16 cellular contexts compared by ENCODE assay signal in the genomic region with DNA sequence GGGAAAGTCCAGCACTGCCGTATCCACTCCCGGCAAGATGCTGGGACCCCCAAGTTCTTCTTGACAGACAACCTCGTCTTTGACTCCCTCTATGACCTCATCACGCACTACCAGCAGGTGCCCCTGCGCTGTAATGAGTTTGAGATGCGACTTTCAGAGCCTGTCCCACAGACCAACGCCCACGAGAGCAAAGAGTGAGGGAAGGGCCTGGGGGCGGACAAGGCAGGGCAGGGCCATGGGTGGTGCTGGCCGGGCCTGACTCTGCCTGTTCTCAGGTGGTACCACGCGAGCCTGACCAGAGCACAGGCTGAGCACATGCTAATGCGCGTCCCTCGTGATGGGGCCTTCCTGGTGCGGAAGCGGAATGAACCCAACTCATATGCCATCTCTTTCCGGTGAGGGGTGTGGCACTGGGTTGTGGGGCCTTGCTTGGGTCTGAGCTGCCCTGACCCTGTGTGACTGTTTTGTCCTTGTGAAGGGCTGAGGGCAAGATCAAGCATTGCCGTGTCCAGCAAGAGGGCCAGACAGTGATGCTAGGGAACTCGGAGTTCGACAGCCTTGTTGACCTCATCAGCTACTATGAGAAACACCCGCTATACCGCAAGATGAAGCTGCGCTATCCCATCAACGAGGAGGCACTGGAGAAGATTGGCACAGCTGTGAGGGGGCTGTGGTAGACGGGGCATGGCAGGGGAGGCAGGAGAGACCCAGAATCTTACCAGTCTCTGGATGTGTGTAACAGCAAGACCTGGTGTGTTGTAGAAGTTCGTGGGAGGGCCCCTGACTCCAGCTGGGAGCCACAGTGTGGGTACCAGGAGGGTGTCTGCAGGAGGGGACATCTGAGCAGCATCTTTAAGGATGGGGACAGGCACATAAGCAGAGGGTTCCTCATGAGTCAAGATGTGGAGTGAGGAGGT. TPM values are rescaled to one million over a fixed set of nuclear protein-coding genes. Genes with fewer than 3 reads are reported as not detected.
DNase-seq lines count a peak whose midpoint lies in the region; ATAC-seq, FAIRE-seq and TF ChIP-seq lines count a peak whose summit lies in the region.
"Had no signal": no experiment of that assay in that cellular context is flagged by ENCODE, and none has a peak within 500 bp of the region (broad histone marks: within the 10 kb centered on the region; RNA-seq: fewer than 3 reads in every experiment).

No MANE protein-coding gene starts in this region.

- no peak overlapping the region for H3K4me2 ChIP-seq in OCI-LY7 (ENCODE audit: low read length)

- no peaks in the 10 kb centered on the region for H4K20me1 ChIP-seq in OCI-LY7 (ENCODE audit: insufficient read depth, low read length)

- TF ChIP-seq POLR2A in GM12891 (IDR thresholded peaks at IDR 0.05; ENCODE audit: low read depth, low read length), result no peak

- peaks cover 41% of the 10 kb centered on the region for H3K4me1 Mint-ChIP-seq in activated T-cell treated with anti-CD3 and anti-CD28 coated beads, Interleukin-2, amount 50 U/mL, for 24 hours (ENCODE audit: low read depth)
- no peaks in the 10 kb centered on the region for H3K4me1 Mint-ChIP-seq in chondrocyte (ENCODE audit: low read depth)

- CTCF ChIA-PET in OCI-LY7 (lab: Charles Lee; ENCODE audit: unreplicated experiment), result no interaction called here

- no peaks in the 10 kb centered on the region for H3K9me3 ChIP-seq in OCI-LY7 (ENCODE audit: low read length)
- H3K9me3 ChIP-seq in psoas muscle, result no peaks in the 10 kb centered on the region
- H3K9me3 ChIP-seq: pancreas, tibial nerve had no signal

- H3K36me3 ChIP-seq in OCI-LY7 (ENCODE audit: insufficient read depth, low read length) (peaks cover 92% of the 10 kb centered on the region), psoas muscle (ENCODE audit: insufficient read depth in 1 of 2, low read depth in 1 of 2) (peaks cover 7 to 93% of the 10 kb centered on the region in 2 donors)

- no peaks in the 10 kb centered on the region for H3K27me3 ChIP-seq in psoas muscle (ENCODE audit: insufficient read depth in 3 of 3, low read length in 2 of 3)
- H3K27me3 ChIP-seq: pancreas, tibial nerve had no signal

- H3K4me3 ChIP-seq in OCI-LY7 (ENCODE audit: low read depth, low read length, poor library complexity, severe bottlenecking) (no peak overlapping the region), psoas muscle (no peak overlapping the region)
- H3K4me3 ChIP-seq: pancreas, tibial nerve had no signal

- TF ChIP-seq CTCF in OCI-LY7 (conservative IDR thresholded peaks at IDR 0.05; ENCODE audit: low read length) (no peak), chondrocyte (IDR thresholded peaks at IDR 0.05) (no peak), psoas muscle (IDR thresholded peaks at IDR 0.05) (no peak)

- H3K27ac ChIP-seq in OCI-LY7 (ENCODE audit: low read depth, low read length, poor library complexity, severe bottlenecking) (no peak overlapping the region), psoas muscle (no peak overlapping the region)
- H3K27ac ChIP-seq: pancreas had no signal

- BruUV-seq in OCI-LY7 (replicated peaks; lab: Mats Ljungman, UMichigan), result TSS peak; percentile 66

- 88 to 93% (median 89%) methylated on average over 27 of the region's 27 CpGs for WGBS in psoas muscle, 3 donors

- POLR2A ChIA-PET in OCI-LY7 (lab: Charles Lee), result interaction anchor here (2.5 kb wide), 1 partner anchor 9 kb away, joined by 8 read pairs; no protein-coding TSS in a partner anchor

- no peak overlapping the region for H2AFZ ChIP-seq in OCI-LY7 (ENCODE audit: low read length)

- no peak for DNase-seq in activated T-cell treated with anti-CD3 and anti-CD28 coated beads, Interleukin-2, amount 50 U/mL, for 24 hours
- no peak for DNase-seq in activated T-cell treated with anti-CD3 and anti-CD28 coated beads, Interleukin-2, amount 50 U/mL, for 48 hours
- DNase-seq in OCI-LY7 (ENCODE audit: low spot score), result no peak
- DNase-seq in chondrocyte (ENCODE audit: low spot score), result peak; percentile 74
- peak; percentile 8 to 43 for DNase-seq in psoas muscle
- no peak for DNase-seq in NCI-H146 (lab: John Stamatoyannopoulos, UW)
- DNase-seq in GM12891 (ENCODE audit: insufficient read length, low spot score), result no peak
- DNase-seq: DMS153; foreskin fibroblast; NCI-H1105 treated with DMSO at 0.1 percent for 48 hours; NCI-H446; stimulated activated CD4-positive, alpha-beta T cell treated with anti-CD3 and anti-CD28 coated beads, Interleukin-12 subunit alpha, Interleukin-12 subunit beta, amount 100 ng/mL, for 4 hours had no signal

- intact Hi-C loops in OCI-LY7 (cut with micrococcal nuclease; ENCODE audit: unreplicated experiment), result no loop called here
- intact Hi-C loops in psoas muscle (cut with DNase I), result no loop called here

- H3K27ac Mint-ChIP-seq in activated T-cell treated with anti-CD3 and anti-CD28 coated beads, Interleukin-2, amount 50 U/mL, for 24 hours, result peak overlapping the region; percentile 89
- no peak overlapping the region for H3K27ac Mint-ChIP-seq in chondrocyte (ENCODE audit: unreplicated experiment)
- H3K27ac Mint-ChIP-seq: memory B cell had no signal

- H3K36me3 Mint-ChIP-seq in activated T-cell treated with anti-CD3 and anti-CD28 coated beads, Interleukin-2, amount 50 U/mL, for 24 hours (ENCODE audit: low read depth), result peaks cover 98% of the 10 kb centered on the region
- H3K36me3 Mint-ChIP-seq in chondrocyte (ENCODE audit: low read depth), result peaks cover 54% of the 10 kb centered on the region

- H3K9me2 ChIP-seq in OCI-LY7 (ENCODE audit: insufficient read depth, low read length), result no peaks in the 10 kb centered on the region

- no peak overlapping the region for H3K4me3 Mint-ChIP-seq in activated T-cell treated with anti-CD3 and anti-CD28 coated beads, Interleukin-2, amount 50 U/mL, for 24 hours
- H3K4me3 Mint-ChIP-seq in chondrocyte (ENCODE audit: unreplicated experiment), result no peak overlapping the region
- H3K4me3 Mint-ChIP-seq: memory B cell had no signal

- no peaks in the 10 kb centered on the region for H3K79me2 ChIP-seq in OCI-LY7 (ENCODE audit: insufficient read depth, low read depth, low read length)

- no peak for FAIRE-seq in GM12891 (lab: Jason Lieb, UNC)
- FAIRE-seq: pancreas had no signal

- no peak for ATAC-seq in psoas muscle
- no peak for ATAC-seq in HG03342 (IDR thresholded peaks at IDR 0.05; ENCODE audit: unreplicated experiment)
- ATAC-seq: pancreas had no signal

- no peaks in the 10 kb centered on the region for H3K27me3 Mint-ChIP-seq in activated T-cell treated with anti-CD3 and anti-CD28 coated beads, Interleukin-2, amount 50 U/mL, for 24 hours
- H3K27me3 Mint-ChIP-seq in chondrocyte (ENCODE audit: low read depth), result no peaks in the 10 kb centered on the region
- H3K27me3 Mint-ChIP-seq: memory B cell had no signal

- H3K4me1 ChIP-seq in OCI-LY7 (ENCODE audit: insufficient read depth, low read length, poor library complexity, severe bottlenecking) (no peaks in the 10 kb centered on the region), psoas muscle (no peaks in the 10 kb centered on the region)
- H3K4me1 ChIP-seq: pancreas had no signal

- H3K9me3 Mint-ChIP-seq in activated T-cell treated with anti-CD3 and anti-CD28 coated beads, Interleukin-2, amount 50 U/mL, for 24 hours, result no peaks in the 10 kb centered on the region
- H3K9me3 Mint-ChIP-seq in chondrocyte (ENCODE audit: low read depth), result no peaks in the 10 kb centered on the region
- H3K9me3 Mint-ChIP-seq: memory B cell had no signal

TF ChIP-seq in GM12891, 5 proteins besides CTCF, POLR2A, EP300 and RAD21:
- TF ChIP-seq SPI1 (IDR thresholded peaks at IDR 0.05; ENCODE audit: low read depth, low read length), result no peak
- no peak for TF ChIP-seq TAF1 (IDR thresholded peaks at IDR 0.05; ENCODE audit: low read depth, low read length)
- no peak for TF ChIP-seq PAX5 (IDR thresholded peaks at IDR 0.05; ENCODE audit: insufficient read depth, low read length, severe bottlenecking)
- no peak for TF ChIP-seq POLR2AphosphoS5 (IDR thresholded peaks at IDR 0.05; ENCODE audit: low read depth, low read length)
- TF ChIP-seq POU2F2 (IDR thresholded peaks at IDR 0.05; ENCODE audit: low read depth, low read length), result no peak

RNA-seq across cellular contexts. Expression of gene PLCG1, which starts 29.1 kb away (rescaled TPM):
- 92.6 and 103 TPM in 2 replicates for total RNA-seq in OCI-LY7 (2014; rRNA removed; shearing (Covaris generic))
- total RNA-seq in OCI-LY7 (2022) (121 TPM in 2 replicates), chondrocyte (139 to 152 TPM (median 140 TPM) in 3 replicates), psoas muscle (10 to 100 TPM; 21.7 to 43.1 (median 28.0) TPM)
- polyA plus RNA-seq in psoas muscle, result 10 to 100 TPM; 16.0 to 26.0 (median 19.7) TPM
- 70.7 TPM for polyA plus RNA-seq in GM12891 (2012; ENCODE audit: low read depth, missing spikeins)

Comparison
In these comparisons a context has a peak if more than half of its experiments do, and no peak if none do; other contexts are left out.
1. DNase-seq: peak in chondrocyte (single experiment) and psoas muscle (2 of 2); none in activated T-cell treated with anti-CD3 and anti-CD28 coated beads, Interleukin-2, amount 50 U/mL, for 24 hours (single experiment), activated T-cell treated with anti-CD3 and anti-CD28 coated beads, Interleukin-2, amount 50 U/mL, for 48 hours (0 of 2), OCI-LY7 (single experiment), NCI-H146 (single experiment) and GM12891 (single experiment).